Comparison of ENCODE assay signal across 10 cellular contexts in the genomic region with DNA sequence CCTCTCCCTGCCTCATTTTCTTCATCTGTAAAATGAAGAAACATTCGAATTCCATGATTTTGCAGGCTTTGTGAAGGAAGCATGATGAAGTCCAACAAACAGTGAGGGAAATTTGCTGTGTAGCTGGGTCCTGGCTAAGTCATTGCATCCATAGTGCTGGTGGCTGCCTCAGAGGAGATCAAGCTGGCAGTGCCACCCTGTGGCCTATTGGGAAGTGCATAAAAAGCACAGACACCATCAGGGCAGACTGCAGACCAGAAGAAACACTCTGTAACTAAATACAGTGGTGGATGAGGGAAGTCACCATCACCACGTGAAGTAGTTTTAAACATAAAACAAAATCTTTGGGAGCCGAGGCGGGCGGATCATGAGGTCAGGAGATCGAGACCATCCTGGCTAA. TPM values are rescaled to one million over a fixed set of nuclear protein-coding genes. Genes with fewer than 3 reads are reported as not detected.
DNase-seq lines count a peak whose midpoint lies in the region; ATAC-seq and TF ChIP-seq lines count a peak whose summit lies in the region.
"Had no signal": no experiment of that assay in that cellular context is flagged by ENCODE, and none has a peak within 500 bp of the region (broad histone marks: within the 10 kb centered on the region; RNA-seq: fewer than 3 reads in every experiment).

No MANE protein-coding gene starts in this region.

- no peak for ATAC-seq in HG03521 (IDR thresholded peaks at IDR 0.05; ENCODE audit: unreplicated experiment)
- ATAC-seq in stimulated activated memory B cell treated with anti-CD40 and anti-IgM and Interleukin-4, amounts not matched to agents 10 μg/mL and 1 μg/mL and 100 μg/mL, for 72 hours: no peak

- no peak for TF ChIP-seq EP300 in stomach (IDR thresholded peaks at IDR 0.05)

- no peaks in the 10 kb centered on the region for H3K27me3 ChIP-seq in OCI-LY1 (ENCODE audit: insufficient read depth, low read length)
- H3K27me3 ChIP-seq in stomach: peaks cover 0 to 6% (median 0%) of the 10 kb centered on the region in 3 donors

- TF ChIP-seq POLR2A in stomach (IDR thresholded peaks at IDR 0.05): no peak

- H4K20me1 ChIP-seq in OCI-LY1 (ENCODE audit: insufficient read depth, low read length): no peaks in the 10 kb centered on the region

- H3K9me3 ChIP-seq in OCI-LY1 (ENCODE audit: low read length) (no peaks in the 10 kb centered on the region), stomach (peaks cover 0 to 20% (median 4%) of the 10 kb centered on the region in 4 donors)

- H3K79me2 ChIP-seq in OCI-LY1 (ENCODE audit: insufficient read depth, low read length): no peaks in the 10 kb centered on the region

- peaks cover 4% of the 10 kb centered on the region for H3K9me3 Mint-ChIP-seq in stimulated activated memory B cell treated with anti-CD40 and anti-IgM and Interleukin-4, amounts not matched to agents 10 μg/mL and 1 μg/mL and 100 μg/mL, for 72 hours

- no peaks in the 10 kb centered on the region for H3K36me3 ChIP-seq in OCI-LY1 (ENCODE audit: insufficient read depth, low read length)
- H3K36me3 ChIP-seq in stomach: no peaks in the 10 kb centered on the region

- intact Hi-C loops in stomach (cut with DNase I; ENCODE audit: low total_unique reads): no loop called here

- H3K4me1 ChIP-seq in OCI-LY1 (ENCODE audit: insufficient read depth, low read length, severe bottlenecking) (no peaks in the 10 kb centered on the region), stomach (no peaks in the 10 kb centered on the region)

- H3K4me3 ChIP-seq in OCI-LY1 (ENCODE audit: low read depth, low read length, poor library complexity, severe bottlenecking): no peak overlapping the region
- H3K4me3 ChIP-seq in epithelial cell of proximal tubule (ENCODE audit: low read depth, low read length): no peak overlapping the region
- H3K4me3 ChIP-seq in stomach: no peak overlapping the region

- H3K9ac ChIP-seq in OCI-LY1 (ENCODE audit: low read length): no peak overlapping the region

- no peak overlapping the region for H3K27ac Mint-ChIP-seq in stimulated activated memory B cell treated with anti-CD40 and anti-IgM and Interleukin-4, amounts not matched to agents 10 μg/mL and 1 μg/mL and 100 μg/mL, for 72 hours
- H3K27ac Mint-ChIP-seq: activated naive CD8-positive, alpha-beta T cell treated with anti-CD3 and anti-CD28 coated beads, Interleukin-2, amount 10 ng/mL, durations not matched to agents 7 days and 5 days had no signal

- WGBS in stomach, 5 donors: 80 to 89% (median 84%) methylated on average over 6 of the region's 6 CpGs

- no peaks in the 10 kb centered on the region for H3K36me3 Mint-ChIP-seq in stimulated activated memory B cell treated with anti-CD40 and anti-IgM and Interleukin-4, amounts not matched to agents 10 μg/mL and 1 μg/mL and 100 μg/mL, for 72 hours
- H3K36me3 Mint-ChIP-seq: activated naive CD8-positive, alpha-beta T cell treated with anti-CD3 and anti-CD28 coated beads, Interleukin-2, amount 10 ng/mL, durations not matched to agents 7 days and 5 days; IgD-negative memory B cell had no signal

- peaks cover 3% of the 10 kb centered on the region for H3K4me1 Mint-ChIP-seq in stimulated activated memory B cell treated with anti-CD40 and anti-IgM and Interleukin-4, amounts not matched to agents 10 μg/mL and 1 μg/mL and 100 μg/mL, for 72 hours
- H3K4me1 Mint-ChIP-seq: activated naive CD8-positive, alpha-beta T cell treated with anti-CD3 and anti-CD28 coated beads, Interleukin-2, amount 10 ng/mL, durations not matched to agents 7 days and 5 days; IgD-negative memory B cell had no signal

- H3K4me3 Mint-ChIP-seq in stimulated activated memory B cell treated with anti-CD40 and anti-IgM and Interleukin-4, amounts not matched to agents 10 μg/mL and 1 μg/mL and 100 μg/mL, for 72 hours: no peak overlapping the region
- H3K4me3 Mint-ChIP-seq: activated naive CD8-positive, alpha-beta T cell treated with anti-CD3 and anti-CD28 coated beads, Interleukin-2, amount 10 ng/mL, durations not matched to agents 7 days and 5 days; IgD-negative memory B cell had no signal

- H3K27ac ChIP-seq in C4-2B (no peak overlapping the region), OCI-LY1 (ENCODE audit: low read depth, low read length, poor library complexity, severe bottlenecking) (no peak overlapping the region), stomach (no peak overlapping the region)

- no peak overlapping the region for H2AFZ ChIP-seq in OCI-LY1 (ENCODE audit: low read length)

- TF ChIP-seq CTCF in C4-2B (conservative IDR thresholded peaks at IDR 0.05): peak; percentile 56
- TF ChIP-seq CTCF in OCI-LY1 (IDR thresholded peaks at IDR 0.05; ENCODE audit: low read length): peak; percentile 41
- TF ChIP-seq CTCF in epithelial cell of proximal tubule (conservative IDR thresholded peaks at IDR 0.05; ENCODE audit: low read depth, low read length): peak; percentile 45
- TF ChIP-seq CTCF in stomach (IDR thresholded peaks at IDR 0.05): peak in 1 of 7 experiments; percentile 21

- H3K27me3 Mint-ChIP-seq in stimulated activated memory B cell treated with anti-CD40 and anti-IgM and Interleukin-4, amounts not matched to agents 10 μg/mL and 1 μg/mL and 100 μg/mL, for 72 hours: no peaks in the 10 kb centered on the region
- H3K27me3 Mint-ChIP-seq: activated naive CD8-positive, alpha-beta T cell treated with anti-CD3 and anti-CD28 coated beads, Interleukin-2, amount 10 ng/mL, durations not matched to agents 7 days and 5 days had no signal

- H3F3A ChIP-seq in OCI-LY1 (ENCODE audit: insufficient read depth, low read length): no peaks in the 10 kb centered on the region

- H3K4me2 ChIP-seq in OCI-LY1 (ENCODE audit: low read length): no peak overlapping the region

- H3K9me2 ChIP-seq in OCI-LY1 (ENCODE audit: low read depth, low read length): no peaks in the 10 kb centered on the region

- DNase-seq in GDM1 (lab: John Stamatoyannopoulos, UW) (peak; percentile 51), epithelial cell of proximal tubule (ENCODE audit: low read depth) (no peak), stomach (no peak), NCI-H1105 (lab: John Stamatoyannopoulos, UW) (no peak)
- DNase-seq: activated naive CD8-positive, alpha-beta T cell treated with anti-CD3 and anti-CD28 coated beads, Interleukin-2, amount 10 ng/mL, durations not matched to agents 7 days and 5 days had no signal

RNA-seq across cellular contexts. Expression of a gene that starts 40.7 kb away (rescaled TPM):
- total RNA-seq in epithelial cell of proximal tubule: 87.6 and 202 TPM in 2 replicates
- 100 to 1,000 TPM in 4 of 5 donors, 10 to 100 TPM in 1; 74.7 to 434 (median 142) TPM for total RNA-seq in stomach
- 10 to 100 TPM; 38.3 to 86.9 (median 61.8) TPM for polyA plus RNA-seq in stomach
